In the genomic region with DNA sequence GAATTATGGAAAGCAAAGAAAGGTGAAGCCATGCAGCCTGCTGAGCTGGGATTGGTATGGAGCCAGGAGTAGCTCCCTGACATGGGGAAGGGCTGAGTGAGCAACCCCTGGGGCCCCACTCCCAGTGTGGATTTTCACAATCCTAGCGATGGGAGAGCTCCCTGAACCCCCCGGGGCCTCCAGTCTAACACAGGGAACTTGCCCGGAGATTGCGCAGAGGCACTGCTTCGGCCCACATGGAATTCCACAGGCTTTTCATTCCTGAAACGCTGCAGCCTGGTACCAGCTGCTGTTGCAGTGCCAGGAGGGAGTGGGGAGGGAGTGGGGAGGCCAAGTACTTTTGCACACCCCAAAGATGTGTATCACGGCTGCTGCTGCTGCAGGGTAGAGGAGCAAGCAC, we compare ENCODE assay signal across 29 cellular contexts.
"Had no signal": no experiment of that assay in that cellular context is flagged by ENCODE, and none has a peak within 500 bp of the region (broad histone marks: within the 10 kb centered on the region; RNA-seq: fewer than 3 reads in every experiment).

No MANE protein-coding gene starts in this region.

- H3K36me3 ChIP-seq: ascending aorta, breast epithelium, cardiac muscle cell, colonic mucosa had no signal

- H3K4me1 ChIP-seq: ascending aorta, breast epithelium, colonic mucosa had no signal

- DNase-seq: activated CD4-positive, alpha-beta memory T cell treated with anti-CD3 and anti-CD28 coated beads, Interleukin-2, amount 10 ng/mL, durations not matched to agents 7 days and 5 days; activated CD4-positive, alpha-beta T cell treated with anti-CD3 and anti-CD28 coated beads for 4 hours; activated CD4-positive, alpha-beta T cell treated with anti-CD3 and anti-CD28 coated beads, Interleukin-2, amount 10 ng/mL, durations not matched to agents 7 days and 5 days; activated CD4-positive, alpha-beta T cell treated with anti-CD3 and anti-CD28 coated beads, Interleukin-2, amount 50 U/mL, for 4 hours; activated CD4-positive, CD25-positive, alpha-beta regulatory T cell; activated CD4-positive, CD25-positive, alpha-beta regulatory T cell treated with anti-CD3 and anti-CD28 coated beads, Interleukin-2, amount 50 U/mL, for 72 hours; activated CD8-positive, alpha-beta memory T cell treated with anti-CD3 and anti-CD28 coated beads, Interleukin-2, amount 50 U/mL, for 48 hours; activated gamma-delta T cell; activated naive CD4-positive, alpha-beta T cell; activated naive CD4-positive, alpha-beta T cell treated with anti-CD3 and anti-CD28 coated beads, Interleukin-2, amount 10 ng/mL, durations not matched to agents 7 days and 5 days; activated naive CD8-positive, alpha-beta T cell treated with anti-CD3 and anti-CD28 coated beads, Interleukin-2, amount 10 ng/mL, durations not matched to agents 7 days and 5 days; activated T-cell treated with anti-CD3 and anti-CD28 coated beads for 4 hours; activated T-cell treated with anti-CD3 and anti-CD28 coated beads, Interleukin-2, amount 50 U/mL, for 24 hours; activated T-cell treated with anti-CD3 and anti-CD28 coated beads, Interleukin-2, amount 50 U/mL, for 72 hours; central memory CD4-positive, alpha-beta T cell; cerebellar nuclear complex; colonic mucosa; effector CD8-positive, alpha-beta T cell; foreskin fibroblast; head of caudate nucleus; T-helper 2 cell had no signal

- H3K27me3 ChIP-seq: ascending aorta, breast epithelium, cardiac muscle cell, colonic mucosa had no signal

- FAIRE-seq: endometrium, endothelial cell of umbilical vein, frontal cortex had no signal

- H3K9me3 ChIP-seq: ascending aorta, breast epithelium, colonic mucosa had no signal

- H3K27ac ChIP-seq: ascending aorta, breast epithelium, cardiac muscle cell, colonic mucosa, epithelial cell of prostate had no signal

- ATAC-seq: activated naive CD4-positive, alpha-beta T cell treated with anti-CD3 and anti-CD28 coated beads, Interleukin-2, amount 50 U/mL, for 72 hours; activated T-cell treated with anti-CD3 and anti-CD28 coated beads, Interleukin-2, amount 50 U/mL, for 72 hours had no signal

- H3K4me3 ChIP-seq: ascending aorta, breast epithelium, cardiac muscle cell, colonic mucosa had no signal
